1 cellular context compared by ENCODE assay signal in genomic region chr4:15003891-15004700, GRCh38.
A peak's percentile ranks its signal among the peaks of the same experiment; 100 is the strongest.
TF ChIP-seq lines count a peak whose summit lies in the region.

No MANE protein-coding gene starts in this region.

TF ChIP-seq in GM12878, 131 proteins besides CTCF, POLR2A, EP300 and RAD21 (continued from another document and continues in another):
- TF ChIP-seq EED (IDR thresholded peaks at IDR 0.05; ENCODE audit: low read depth) (peak; percentile 5; the same call in 1 of the 2 replicates), ZNF207 (IDR thresholded peaks at IDR 0.05; ENCODE audit: borderline replicate concordance) (no peak), SUZ12 (IDR thresholded peaks at IDR 0.05; ENCODE audit: unreplicated experiment) (no peak), KAT2A (conservative IDR thresholded peaks at IDR 0.05; ENCODE audit: control insufficient read depth, low read depth, low read length) (no peak), RUNX3 (IDR thresholded peaks at IDR 0.05; ENCODE audit: low read length) (peak; percentile 43), EGR1 (IDR thresholded peaks at IDR 0.05; ENCODE audit: borderline replicate concordance in 1 of 2, low read depth in 2 of 2, low read length in 2 of 2) (peak in 1 of 2 experiments; percentile 19; a peak in 1 of 3 replicates), RAD51 (IDR thresholded peaks at IDR 0.05) (no peak), BACH1 (IDR thresholded peaks at IDR 0.05; ENCODE audit: borderline replicate concordance) (peak; percentile 70; the same call in 1 of the 2 replicates), SP1 (IDR thresholded peaks at IDR 0.05; ENCODE audit: low read depth, low read length) (no peak), TARDBP (IDR thresholded peaks at IDR 0.05; ENCODE audit: borderline replicate concordance) (no peak), NKRF (conservative IDR thresholded peaks at IDR 0.05) (0 out of 2 replicates have a peak, but pooled peaks have one; percentile 9), TCF12 (IDR thresholded peaks at IDR 0.05; ENCODE audit: low read depth, low read length) (no peak), EZH2 (IDR thresholded peaks at IDR 0.05; ENCODE audit: borderline replicate concordance, control insufficient read depth, low read depth, low read length) (no peak), ETV6 (conservative IDR thresholded peaks at IDR 0.05 in 1 of 2, IDR thresholded peaks at IDR 0.05 in 1 of 2; ENCODE audit: borderline replicate concordance in 1 of 2, low read depth in 1 of 2) (no peak), FOXM1 (IDR thresholded peaks at IDR 0.05; ENCODE audit: low read depth, low read length) (no peak), SKIL (IDR thresholded peaks at IDR 0.05; ENCODE audit: low read depth, poor library complexity, severe bottlenecking) (no peak), ATF2 (IDR thresholded peaks at IDR 0.05; ENCODE audit: low read length) (no peak), NR2F1 (conservative IDR thresholded peaks at IDR 0.05) (peak; percentile 41), HCFC1 (IDR thresholded peaks at IDR 0.05; ENCODE audit: low read length) (no peak), JUNB (IDR thresholded peaks at IDR 0.05) (no peak), SMARCA5 (IDR thresholded peaks at IDR 0.05) (no peak), RBBP5 (conservative IDR thresholded peaks at IDR 0.05) (no peak), IKZF1 (conservative IDR thresholded peaks at IDR 0.05) (peak; percentile 71; the same call in 1 of the 2 replicates), ATF7 (IDR thresholded peaks at IDR 0.05; ENCODE audit: low read depth) (no peak), SUPT20H (IDR thresholded peaks at IDR 0.05; ENCODE audit: borderline replicate concordance, control insufficient read depth, low read depth, low read length) (no peak), IKZF2 (IDR thresholded peaks at IDR 0.05) (no peak), MYB (IDR thresholded peaks at IDR 0.05; ENCODE audit: borderline replicate concordance, low read depth, low read length) (no peak), BHLHE40 (IDR thresholded peaks at IDR 0.05; ENCODE audit: borderline replicate concordance in 1 of 2, low read depth in 2 of 2, low read length in 1 of 2) (no peak), NBN (IDR thresholded peaks at IDR 0.05) (no peak), MYC (IDR thresholded peaks at IDR 0.05; ENCODE audit: insufficient read depth, insufficient read length, insufficient replicate concordance, low read length, severe bottlenecking) (no peak), FOXK2 (IDR thresholded peaks at IDR 0.05) (no peak), PRDM15 (CRISPR knock-in tag; IDR thresholded peaks at IDR 0.05) (no peak), CREM (IDR thresholded peaks at IDR 0.05; ENCODE audit: low read depth) (no peak)
- TF ChIP-seq, protein P1, sequence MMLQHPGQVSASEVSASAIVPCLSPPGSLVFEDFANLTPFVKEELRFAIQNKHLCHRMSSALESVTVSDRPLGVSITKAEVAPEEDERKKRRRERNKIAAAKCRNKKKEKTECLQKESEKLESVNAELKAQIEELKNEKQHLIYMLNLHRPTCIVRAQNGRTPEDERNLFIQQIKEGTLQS (IDR thresholded peaks at IDR 0.05; ENCODE audit: borderline replicate concordance, extremely low read depth, low read depth, low read length), result no peak
- TF ChIP-seq, protein P2, sequence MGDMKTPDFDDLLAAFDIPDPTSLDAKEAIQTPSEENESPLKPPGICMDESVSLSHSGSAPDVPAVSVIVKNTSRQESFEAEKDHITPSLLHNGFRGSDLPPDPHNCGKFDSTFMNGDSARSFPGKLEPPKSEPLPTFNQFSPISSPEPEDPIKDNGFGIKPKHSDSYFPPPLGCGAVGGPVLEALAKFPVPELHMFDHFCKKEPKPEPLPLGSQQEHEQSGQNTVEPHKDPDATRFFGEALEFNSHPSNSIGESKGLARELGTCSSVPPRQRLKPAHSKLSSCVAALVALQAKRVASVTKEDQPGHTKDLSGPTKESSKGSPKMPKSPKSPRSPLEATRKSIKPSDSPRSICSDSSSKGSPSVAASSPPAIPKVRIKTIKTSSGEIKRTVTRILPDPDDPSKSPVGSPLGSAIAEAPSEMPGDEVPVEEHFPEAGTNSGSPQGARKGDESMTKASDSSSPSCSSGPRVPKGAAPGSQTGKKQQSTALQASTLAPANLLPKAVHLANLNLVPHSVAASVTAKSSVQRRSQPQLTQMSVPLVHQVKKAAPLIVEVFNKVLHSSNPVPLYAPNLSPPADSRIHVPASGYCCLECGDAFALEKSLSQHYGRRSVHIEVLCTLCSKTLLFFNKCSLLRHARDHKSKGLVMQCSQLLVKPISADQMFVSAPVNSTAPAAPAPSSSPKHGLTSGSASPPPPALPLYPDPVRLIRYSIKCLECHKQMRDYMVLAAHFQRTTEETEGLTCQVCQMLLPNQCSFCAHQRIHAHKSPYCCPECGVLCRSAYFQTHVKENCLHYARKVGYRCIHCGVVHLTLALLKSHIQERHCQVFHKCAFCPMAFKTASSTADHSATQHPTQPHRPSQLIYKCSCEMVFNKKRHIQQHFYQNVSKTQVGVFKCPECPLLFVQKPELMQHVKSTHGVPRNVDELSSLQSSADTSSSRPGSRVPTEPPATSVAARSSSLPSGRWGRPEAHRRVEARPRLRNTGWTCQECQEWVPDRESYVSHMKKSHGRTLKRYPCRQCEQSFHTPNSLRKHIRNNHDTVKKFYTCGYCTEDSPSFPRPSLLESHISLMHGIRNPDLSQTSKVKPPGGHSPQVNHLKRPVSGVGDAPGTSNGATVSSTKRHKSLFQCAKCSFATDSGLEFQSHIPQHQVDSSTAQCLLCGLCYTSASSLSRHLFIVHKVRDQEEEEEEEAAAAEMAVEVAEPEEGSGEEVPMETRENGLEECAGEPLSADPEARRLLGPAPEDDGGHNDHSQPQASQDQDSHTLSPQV (IDR thresholded peaks at IDR 0.05), result no peak
- TF ChIP-seq, protein P3, sequence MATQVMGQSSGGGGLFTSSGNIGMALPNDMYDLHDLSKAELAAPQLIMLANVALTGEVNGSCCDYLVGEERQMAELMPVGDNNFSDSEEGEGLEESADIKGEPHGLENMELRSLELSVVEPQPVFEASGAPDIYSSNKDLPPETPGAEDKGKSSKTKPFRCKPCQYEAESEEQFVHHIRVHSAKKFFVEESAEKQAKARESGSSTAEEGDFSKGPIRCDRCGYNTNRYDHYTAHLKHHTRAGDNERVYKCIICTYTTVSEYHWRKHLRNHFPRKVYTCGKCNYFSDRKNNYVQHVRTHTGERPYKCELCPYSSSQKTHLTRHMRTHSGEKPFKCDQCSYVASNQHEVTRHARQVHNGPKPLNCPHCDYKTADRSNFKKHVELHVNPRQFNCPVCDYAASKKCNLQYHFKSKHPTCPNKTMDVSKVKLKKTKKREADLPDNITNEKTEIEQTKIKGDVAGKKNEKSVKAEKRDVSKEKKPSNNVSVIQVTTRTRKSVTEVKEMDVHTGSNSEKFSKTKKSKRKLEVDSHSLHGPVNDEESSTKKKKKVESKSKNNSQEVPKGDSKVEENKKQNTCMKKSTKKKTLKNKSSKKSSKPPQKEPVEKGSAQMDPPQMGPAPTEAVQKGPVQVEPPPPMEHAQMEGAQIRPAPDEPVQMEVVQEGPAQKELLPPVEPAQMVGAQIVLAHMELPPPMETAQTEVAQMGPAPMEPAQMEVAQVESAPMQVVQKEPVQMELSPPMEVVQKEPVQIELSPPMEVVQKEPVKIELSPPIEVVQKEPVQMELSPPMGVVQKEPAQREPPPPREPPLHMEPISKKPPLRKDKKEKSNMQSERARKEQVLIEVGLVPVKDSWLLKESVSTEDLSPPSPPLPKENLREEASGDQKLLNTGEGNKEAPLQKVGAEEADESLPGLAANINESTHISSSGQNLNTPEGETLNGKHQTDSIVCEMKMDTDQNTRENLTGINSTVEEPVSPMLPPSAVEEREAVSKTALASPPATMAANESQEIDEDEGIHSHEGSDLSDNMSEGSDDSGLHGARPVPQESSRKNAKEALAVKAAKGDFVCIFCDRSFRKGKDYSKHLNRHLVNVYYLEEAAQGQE (IDR thresholded peaks at IDR 0.05; ENCODE audit: low read depth, low read length), result no peak
- TF ChIP-seq, protein P4, sequence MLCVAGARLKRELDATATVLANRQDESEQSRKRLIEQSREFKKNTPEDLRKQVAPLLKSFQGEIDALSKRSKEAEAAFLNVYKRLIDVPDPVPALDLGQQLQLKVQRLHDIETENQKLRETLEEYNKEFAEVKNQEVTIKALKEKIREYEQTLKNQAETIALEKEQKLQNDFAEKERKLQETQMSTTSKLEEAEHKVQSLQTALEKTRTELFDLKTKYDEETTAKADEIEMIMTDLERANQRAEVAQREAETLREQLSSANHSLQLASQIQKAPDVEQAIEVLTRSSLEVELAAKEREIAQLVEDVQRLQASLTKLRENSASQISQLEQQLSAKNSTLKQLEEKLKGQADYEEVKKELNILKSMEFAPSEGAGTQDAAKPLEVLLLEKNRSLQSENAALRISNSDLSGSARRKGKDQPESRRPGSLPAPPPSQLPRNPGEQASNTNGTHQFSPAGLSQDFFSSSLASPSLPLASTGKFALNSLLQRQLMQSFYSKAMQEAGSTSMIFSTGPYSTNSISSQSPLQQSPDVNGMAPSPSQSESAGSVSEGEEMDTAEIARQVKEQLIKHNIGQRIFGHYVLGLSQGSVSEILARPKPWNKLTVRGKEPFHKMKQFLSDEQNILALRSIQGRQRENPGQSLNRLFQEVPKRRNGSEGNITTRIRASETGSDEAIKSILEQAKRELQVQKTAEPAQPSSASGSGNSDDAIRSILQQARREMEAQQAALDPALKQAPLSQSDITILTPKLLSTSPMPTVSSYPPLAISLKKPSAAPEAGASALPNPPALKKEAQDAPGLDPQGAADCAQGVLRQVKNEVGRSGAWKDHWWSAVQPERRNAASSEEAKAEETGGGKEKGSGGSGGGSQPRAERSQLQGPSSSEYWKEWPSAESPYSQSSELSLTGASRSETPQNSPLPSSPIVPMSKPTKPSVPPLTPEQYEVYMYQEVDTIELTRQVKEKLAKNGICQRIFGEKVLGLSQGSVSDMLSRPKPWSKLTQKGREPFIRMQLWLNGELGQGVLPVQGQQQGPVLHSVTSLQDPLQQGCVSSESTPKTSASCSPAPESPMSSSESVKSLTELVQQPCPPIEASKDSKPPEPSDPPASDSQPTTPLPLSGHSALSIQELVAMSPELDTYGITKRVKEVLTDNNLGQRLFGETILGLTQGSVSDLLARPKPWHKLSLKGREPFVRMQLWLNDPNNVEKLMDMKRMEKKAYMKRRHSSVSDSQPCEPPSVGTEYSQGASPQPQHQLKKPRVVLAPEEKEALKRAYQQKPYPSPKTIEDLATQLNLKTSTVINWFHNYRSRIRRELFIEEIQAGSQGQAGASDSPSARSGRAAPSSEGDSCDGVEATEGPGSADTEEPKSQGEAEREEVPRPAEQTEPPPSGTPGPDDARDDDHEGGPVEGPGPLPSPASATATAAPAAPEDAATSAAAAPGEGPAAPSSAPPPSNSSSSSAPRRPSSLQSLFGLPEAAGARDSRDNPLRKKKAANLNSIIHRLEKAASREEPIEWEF (IDR thresholded peaks at IDR 0.05; ENCODE audit: insufficient replicate concordance, low read depth, low read length), result no peak
